22 cellular contexts compared by ENCODE assay signal in genomic region chr9:36548454-36548853, GRCh38.
"Had no signal": no experiment of that assay in that cellular context is flagged by ENCODE, and none has a peak within 500 bp of the region (broad histone marks: within the 10 kb centered on the region; RNA-seq: fewer than 3 reads in every experiment).

No MANE protein-coding gene starts in this region.

- H3K4me3 Mint-ChIP-seq: naive B cell; nephron; stimulated activated naive B cell treated with anti-CD40 and anti-IgM and Interleukin-4, amounts not matched to agents 10 μg/mL and 1 μg/mL and 100 μg/mL, for 72 hours; stimulated activated naive CD8-positive, alpha-beta T cell treated with anti-CD3 and anti-CD28 coated beads, Interleukin-15, amount 100 ng/mL, for 72 hours had no signal

- ATAC-seq: esophagus mucosa; heart left ventricle; sciatic nerve; stimulated activated naive B cell treated with anti-CD40 and anti-IgM and Interleukin-4, amounts not matched to agents 10 μg/mL and 1 μg/mL and 100 μg/mL, for 72 hours; stimulated activated naive CD8-positive, alpha-beta T cell treated with anti-CD3 and anti-CD28 coated beads, Interleukin-15, amount 100 ng/mL, for 72 hours; upper lobe of right lung had no signal

- H3K4me1 ChIP-seq: heart left ventricle, spleen, testis, upper lobe of right lung had no signal

- H3K36me3 Mint-ChIP-seq: naive B cell; stimulated activated naive B cell treated with anti-CD40 and anti-IgM and Interleukin-4, amounts not matched to agents 10 μg/mL and 1 μg/mL and 100 μg/mL, for 72 hours had no signal

- H3K27ac Mint-ChIP-seq: naive B cell; nephron; stimulated activated naive B cell treated with anti-CD40 and anti-IgM and Interleukin-4, amounts not matched to agents 10 μg/mL and 1 μg/mL and 100 μg/mL, for 72 hours; stimulated activated naive CD8-positive, alpha-beta T cell treated with anti-CD3 and anti-CD28 coated beads, Interleukin-15, amount 100 ng/mL, for 72 hours had no signal

- H3K4me3 ChIP-seq: dorsolateral prefrontal cortex, heart left ventricle, spleen, testis, tibial nerve, upper lobe of right lung, vagina had no signal

- H3K9me3 Mint-ChIP-seq: naive B cell; nephron; stimulated activated naive B cell treated with anti-CD40 and anti-IgM and Interleukin-4, amounts not matched to agents 10 μg/mL and 1 μg/mL and 100 μg/mL, for 72 hours; stimulated activated naive CD8-positive, alpha-beta T cell treated with anti-CD3 and anti-CD28 coated beads, Interleukin-15, amount 100 ng/mL, for 72 hours had no signal

- H3K4me1 Mint-ChIP-seq: naive B cell; stimulated activated naive CD8-positive, alpha-beta T cell treated with anti-CD3 and anti-CD28 coated beads, Interleukin-15, amount 100 ng/mL, for 72 hours had no signal

- H3K27ac ChIP-seq: dorsolateral prefrontal cortex, heart left ventricle, spleen, testis, upper lobe of right lung, vagina had no signal

- DNase-seq: dorsolateral prefrontal cortex; effector memory CD4-positive, alpha-beta T cell; heart left ventricle; hippocampal formation; kidney glomerular epithelial cell; mesendoderm; naive B cell; spleen; stimulated activated CD4-positive, alpha-beta T cell treated with anti-CD3 and anti-CD28 coated beads, Interleukin-15, amount 100 ng/mL, for 24 hours; stimulated activated CD4-positive, alpha-beta T cell treated with anti-CD3 and anti-CD28 coated beads, Interleukin-2, amount 100 ng/mL, for 24 hours; stimulated activated CD4-positive, alpha-beta T cell treated with anti-CD3 and anti-CD28 coated beads, Interleukin-4, amount 100 ng/mL, for 4 hours; stimulated activated naive B cell treated with anti-CD40 and anti-IgM and Interleukin-4, amounts not matched to agents 10 μg/mL and 1 μg/mL and 100 μg/mL, for 72 hours; stimulated activated naive CD8-positive, alpha-beta T cell treated with anti-CD3 and anti-CD28 coated beads, Interleukin-15, amount 100 ng/mL, for 72 hours; testis; upper lobe of right lung had no signal

- H3K9me3 ChIP-seq: heart left ventricle, spleen, testis, tibial nerve, upper lobe of right lung, vagina had no signal

- H3K36me3 ChIP-seq: heart left ventricle, spleen, tibial nerve, upper lobe of right lung, vagina had no signal

- FAIRE-seq: endometrium, frontal cortex had no signal

- H3K27me3 ChIP-seq: dorsolateral prefrontal cortex, testis, tibial nerve, upper lobe of right lung, vagina had no signal
